In the genomic region with DNA sequence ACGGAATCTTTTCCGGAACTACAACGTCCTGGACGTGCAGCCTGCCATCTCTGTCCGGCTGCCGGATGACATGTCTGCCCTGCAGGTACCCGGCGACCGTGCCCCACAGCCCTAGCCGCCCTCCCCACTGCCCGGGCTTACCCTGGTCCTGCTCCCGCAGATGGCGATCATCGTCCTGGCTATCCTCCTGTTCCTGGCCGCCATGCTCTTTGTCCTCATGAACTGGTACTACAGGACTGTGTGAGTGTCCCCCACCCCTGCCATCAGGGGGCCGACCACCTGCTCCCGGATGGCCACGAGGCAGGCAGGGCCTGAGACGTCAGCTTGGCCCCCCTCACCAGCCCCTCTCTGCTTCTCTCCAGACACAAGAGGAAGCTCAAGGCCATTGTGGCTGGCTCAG, we compare ENCODE assay signal across 8 cellular contexts.
"Had no signal": no experiment of that assay in that cellular context is flagged by ENCODE, and none has a peak within 500 bp of the region (broad histone marks: within the 10 kb centered on the region; RNA-seq: fewer than 3 reads in every experiment).

No MANE protein-coding gene starts in this region.

- H3K36me3 Mint-ChIP-seq: naive B cell had no signal

- H3K36me3 ChIP-seq: colonic mucosa, ovary had no signal

- H3K27me3 Mint-ChIP-seq: progenitor cell of endocrine pancreas had no signal

- H3K9me3 Mint-ChIP-seq: nephron had no signal

- H3K4me3 Mint-ChIP-seq: naive B cell, nephron had no signal

- H3K27me3 ChIP-seq: colonic mucosa, ovary had no signal

- H3K4me1 Mint-ChIP-seq: nephron had no signal

- H3K27ac ChIP-seq: colonic mucosa, heart left ventricle, ovary had no signal

- H3K9me3 ChIP-seq: colonic mucosa, heart left ventricle, ovary had no signal

- H3K4me3 ChIP-seq: colonic mucosa, heart left ventricle, ovary had no signal

- FAIRE-seq: endometrium, frontal cortex had no signal

- H3K27ac Mint-ChIP-seq: nephron, progenitor cell of endocrine pancreas had no signal
